Comparison of ENCODE assay signal across 8 cellular contexts in genomic region chr3:177339220-177339703, GRCh38.
DNase-seq lines count a peak whose midpoint lies in the region; ATAC-seq and TF ChIP-seq lines count a peak whose summit lies in the region.
"Not testable (repeated sequence)": the region's sequence is repeated elsewhere in the genome, so short reads cannot be mapped to it uniquely, and the experiment has no call there.

No MANE protein-coding gene starts in this region.

- not testable (repeated sequence) for DNase-seq in Calu3; activated CD8-positive, alpha-beta T cell treated with anti-CD3 and anti-CD28 coated beads for 36 hours; naive B cell
- peak; percentile 74 for DNase-seq in OCI-M1 (lab: John Stamatoyannopoulos, UW)
- peak; percentile 2 for DNase-seq in central memory CD4-positive, alpha-beta T cell

- not testable (repeated sequence) for BruUV-seq in Calu3 (replicated peaks; lab: Mats Ljungman, UMichigan)

- not testable (repeated sequence) for H3K27me3 Mint-ChIP-seq in Calu3 (ENCODE audit: unreplicated experiment); activated CD8-positive, alpha-beta T cell treated with anti-CD3 and anti-CD28 coated beads for 36 hours; naive B cell

- POLR2A ChIA-PET in activated CD8-positive, alpha-beta T cell treated with anti-CD3 and anti-CD28 coated beads for 36 hours (lab: Charles Lee) = interaction anchor here (6.8 kb wide), 1 partner anchor 20 kb away, joined by 35 read pairs; no protein-coding TSS in a partner anchor

- H3K27ac ChIP-seq in subcutaneous abdominal adipose tissue (ENCODE audit: low read depth, low read length) = peak overlapping the region; percentile 74

- intact Hi-C loops in Calu3 (cut with micrococcal nuclease; ENCODE audit: unreplicated experiment) = not testable (repeated sequence)
- intact Hi-C loops in activated CD8-positive, alpha-beta T cell treated with anti-CD3 and anti-CD28 coated beads for 36 hours (cut with micrococcal nuclease) = loop anchor here (2.0 kb wide), 1 partner anchor 140 kb away; no protein-coding TSS in a partner anchor

- not testable (repeated sequence) for H3K4me3 Mint-ChIP-seq in Calu3 (ENCODE audit: low read depth, unreplicated experiment); activated CD8-positive, alpha-beta T cell treated with anti-CD3 and anti-CD28 coated beads for 36 hours
- peak overlapping the region in 7 of 8 donors; percentile 5 to 70 (median 58) for H3K4me3 Mint-ChIP-seq in naive B cell

- H3K36me3 Mint-ChIP-seq in Calu3 (ENCODE audit: insufficient read depth, unreplicated experiment); activated CD8-positive, alpha-beta T cell treated with anti-CD3 and anti-CD28 coated beads for 36 hours (ENCODE audit: low read depth); naive B cell: not testable (repeated sequence)

- not testable (repeated sequence) for TF ChIP-seq CTCF in Calu3 (IDR thresholded peaks at IDR 0.05; ENCODE audit: unreplicated experiment); activated CD8-positive, alpha-beta T cell treated with anti-CD3 and anti-CD28 coated beads for 36 hours (IDR thresholded peaks at IDR 0.05)

- H3K4me1 Mint-ChIP-seq in Calu3 (ENCODE audit: low read depth, unreplicated experiment) = peaks cover 59% of the 10 kb centered on the region
- peaks cover 56% of the 10 kb centered on the region for H3K4me1 Mint-ChIP-seq in activated CD8-positive, alpha-beta T cell treated with anti-CD3 and anti-CD28 coated beads for 36 hours (ENCODE audit: low read depth)
- peaks cover 29 to 58% (median 46%) of the 10 kb centered on the region in 3 donors for H3K4me1 Mint-ChIP-seq in naive B cell

- H3K4me1 ChIP-seq in subcutaneous abdominal adipose tissue (ENCODE audit: control insufficient read depth in 5 of 5, insufficient read depth in 5 of 5, low read length in 5 of 5) = peaks cover 8 to 58% (median 52%) of the 10 kb centered on the region in 5 donors

- H3K27me3 ChIP-seq in subcutaneous abdominal adipose tissue (ENCODE audit: control insufficient read depth in 5 of 5, insufficient read depth in 4 of 5, low read length in 5 of 5) = not testable (repeated sequence)

- CTCF ChIA-PET in Calu3 (lab: Charles Lee) = interaction anchor here (0.7 to 1.0 kb wide), 3 partner anchors 39 to 239 kb away, joined by 3 to 6 read pairs (median 6); no protein-coding TSS in a partner anchor
- CTCF ChIA-PET in activated CD8-positive, alpha-beta T cell treated with anti-CD3 and anti-CD28 coated beads for 36 hours (lab: Charles Lee) = interaction anchor here (1.2 kb wide), 1 partner anchor 24 kb away, joined by 3 read pairs; no protein-coding TSS in a partner anchor

- H3K9ac ChIP-seq in subcutaneous abdominal adipose tissue (ENCODE audit: low read length in 5 of 5) = not testable (repeated sequence)

- not testable (repeated sequence) for H3K9me3 Mint-ChIP-seq in Calu3 (ENCODE audit: low read depth, unreplicated experiment); activated CD8-positive, alpha-beta T cell treated with anti-CD3 and anti-CD28 coated beads for 36 hours; naive B cell

- peak; percentile 12 for ATAC-seq in GM21515 (IDR thresholded peaks at IDR 0.05; ENCODE audit: unreplicated experiment)
- peak; percentile 3 for ATAC-seq in HG03342 (IDR thresholded peaks at IDR 0.05; ENCODE audit: unreplicated experiment)
- ATAC-seq in activated CD8-positive, alpha-beta T cell treated with anti-CD3 and anti-CD28 coated beads for 36 hours; naive B cell (ENCODE audit: low read depth in 2 of 2): not testable (repeated sequence)

- H3K27ac Mint-ChIP-seq in Calu3 (ENCODE audit: unreplicated experiment) (peak overlapping the region; percentile 55), naive B cell (peak overlapping the region; percentile 39 to 95 (median 84))
- peak overlapping the region; percentile 65 for H3K27ac Mint-ChIP-seq in activated CD8-positive, alpha-beta T cell treated with anti-CD3 and anti-CD28 coated beads for 36 hours

- not testable (repeated sequence) for H3K9me3 ChIP-seq in subcutaneous abdominal adipose tissue (ENCODE audit: control insufficient read depth in 5 of 5, low read length in 5 of 5)

- not testable (repeated sequence) for H3K4me3 ChIP-seq in subcutaneous abdominal adipose tissue (ENCODE audit: low read depth in 1 of 5, low read length in 5 of 5)

- H3K36me3 ChIP-seq in subcutaneous abdominal adipose tissue (ENCODE audit: control insufficient read depth in 5 of 5, insufficient read depth in 5 of 5, low read length in 5 of 5) = not testable (repeated sequence)
